Comparison of ENCODE assay signal across 10 cellular contexts in the genomic region with DNA sequence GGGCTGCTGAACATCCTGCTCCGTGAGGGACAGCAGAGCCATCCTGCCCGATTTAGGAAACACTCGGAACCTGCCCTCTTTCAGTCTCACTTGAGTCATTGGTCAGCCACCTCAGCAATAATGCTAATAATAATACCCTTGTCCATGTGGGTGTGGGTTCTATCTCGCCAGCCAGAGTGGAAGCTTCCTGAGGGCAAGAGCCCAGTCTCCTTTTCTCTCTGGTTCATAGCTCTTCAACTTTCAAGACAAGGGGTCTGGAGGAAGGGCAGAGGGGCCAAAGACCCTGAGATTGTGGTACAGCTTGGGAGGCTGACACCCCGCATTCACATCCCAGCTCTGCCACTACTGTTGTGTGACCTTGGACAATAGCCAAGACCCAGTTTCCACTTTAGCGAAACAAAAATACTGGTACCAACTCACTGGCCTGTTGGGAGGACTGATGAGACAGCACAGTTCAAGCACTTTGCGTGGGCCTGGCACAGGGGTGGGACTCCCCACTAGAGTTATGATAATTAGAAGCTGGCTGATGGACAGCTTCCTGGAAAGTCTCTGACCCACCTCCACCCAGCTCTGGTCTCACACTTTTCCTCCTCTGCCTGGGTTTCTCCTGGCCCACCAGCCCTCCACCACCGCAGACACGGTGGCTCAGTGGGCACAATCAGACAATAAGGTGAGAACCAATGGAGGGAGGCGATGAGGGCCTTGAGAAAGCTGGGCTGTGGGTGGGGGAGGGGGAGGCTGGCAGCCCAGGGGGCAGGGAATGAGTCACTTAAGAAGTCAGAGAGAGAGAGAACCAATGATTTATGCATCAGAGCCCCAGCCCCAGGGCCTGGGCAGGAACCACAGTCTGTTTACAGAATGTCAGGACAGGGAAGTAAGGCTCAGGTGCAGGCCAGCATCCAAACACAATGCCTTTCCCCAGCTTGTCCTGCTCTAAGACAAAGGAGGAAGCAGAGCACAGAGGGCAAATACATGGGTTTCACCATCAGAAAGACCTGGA. TPM values are rescaled to one million over a fixed set of nuclear protein-coding genes. Genes with fewer than 3 reads are reported as not detected.
A peak's percentile ranks its signal among the peaks of the same experiment; 100 is the strongest.
DNase-seq lines count a peak whose midpoint lies in the region; ATAC-seq and TF ChIP-seq lines count a peak whose summit lies in the region.
"Had no signal": no experiment of that assay in that cellular context is flagged by ENCODE, and none has a peak within 500 bp of the region (broad histone marks: within the 10 kb centered on the region; RNA-seq: fewer than 3 reads in every experiment).

No MANE protein-coding gene starts in this region.

- no peak overlapping the region for H3K9ac ChIP-seq in Loucy (ENCODE audit: low read depth, low read length, poor library complexity, severe bottlenecking)

- H4K20me1 ChIP-seq in Loucy (ENCODE audit: insufficient read depth, low read length, poor library complexity, severe bottlenecking), result no peaks in the 10 kb centered on the region

- peak overlapping the region; percentile 9 for H3K4me2 ChIP-seq in Loucy (ENCODE audit: low read depth, low read length, poor library complexity, severe bottlenecking)

- H2AFZ ChIP-seq in Loucy (ENCODE audit: low read length), result 0 out of 2 replicates have a peak overlapping the region, but pooled peaks have one; percentile 10

- TF ChIP-seq CTCF in Loucy (conservative IDR thresholded peaks at IDR 0.05; ENCODE audit: low read length) (no peak), cardiac fibroblast (IDR thresholded peaks at IDR 0.05; ENCODE audit: low read depth, low read length) (no peak), lower lobe of right lung (IDR thresholded peaks at IDR 0.05) (no peak), omental fat pad (IDR thresholded peaks at IDR 0.05) (no peak)

- H3K27me3 ChIP-seq in Loucy (ENCODE audit: insufficient read depth, low read length, poor library complexity, severe bottlenecking), result no peaks in the 10 kb centered on the region
- H3K27me3 ChIP-seq in lower lobe of right lung (ENCODE audit: low read depth), result peaks cover 6% of the 10 kb centered on the region

- no peaks in the 10 kb centered on the region for H3K9me3 ChIP-seq in Loucy (ENCODE audit: insufficient read depth, low read depth, low read length)
- no peaks in the 10 kb centered on the region for H3K9me3 ChIP-seq in lower lobe of right lung
- H3K9me3 ChIP-seq: thoracic aorta had no signal

- H3K9me2 ChIP-seq in Loucy (replicated peaks; ENCODE audit: low read depth, low read length), result no peaks in the 10 kb centered on the region

- H3F3A ChIP-seq in Loucy (ENCODE audit: low read depth), result no peaks in the 10 kb centered on the region

- H3K36me3 ChIP-seq in Loucy (ENCODE audit: insufficient read depth, low read length) (no peaks in the 10 kb centered on the region), lower lobe of right lung (no peaks in the 10 kb centered on the region)
- H3K36me3 ChIP-seq: thoracic aorta had no signal

- no peak overlapping the region for H3K4me3 ChIP-seq in Loucy (ENCODE audit: low read length, poor library complexity, severe bottlenecking)
- no peak overlapping the region for H3K4me3 ChIP-seq in cardiac fibroblast (replicated peaks in 1 of 2; ENCODE audit: low read depth in 2 of 2, low read length in 2 of 2)
- no peak overlapping the region for H3K4me3 ChIP-seq in lower lobe of right lung
- H3K4me3 ChIP-seq: thoracic aorta had no signal

- peaks cover 10% of the 10 kb centered on the region for H3K4me1 ChIP-seq in Loucy (ENCODE audit: insufficient read depth, low read length, poor library complexity, severe bottlenecking)
- H3K4me1 ChIP-seq in lower lobe of right lung, result no peaks in the 10 kb centered on the region

- ATAC-seq in lower lobe of right lung, result no peak
- no peak for ATAC-seq in omental fat pad (ENCODE audit: low FRiP score)

- H3K79me2 ChIP-seq in Loucy (ENCODE audit: insufficient read depth, low read length), result no peaks in the 10 kb centered on the region

- intact Hi-C loops in lower lobe of right lung (cut with DNase I), result no loop called here

- DNase-seq in Caki2 (ENCODE audit: low read depth), result peak; percentile 61
- DNase-seq in cardiac fibroblast (ENCODE audit: low read depth in 2 of 2), result peak; percentile 21 to 44
- peak; percentile 36 for DNase-seq in lower lobe of right lung
- DNase-seq in NCI-H146 treated with DMSO at 0.1 percent for 48 hours (lab: John Stamatoyannopoulos, UW; ENCODE audit: unreplicated experiment), result no peak
- DNase-seq in activated CD4-positive, alpha-beta T cell treated with anti-CD3 and anti-CD28 coated beads for 4 hours, result no peak
- DNase-seq in omental fat pad (ENCODE audit: low spot score), result no peak
- DNase-seq in activated CD4-positive, alpha-beta T cell treated with anti-CD3 and anti-CD28 coated beads, Interleukin-2, amount 50 U/mL, for 1 hour, result no peak

- in situ Hi-C loops in Caki2 (cut with HindIII; ENCODE audit: low pct_unique_long_range_greater_than_20kb, low sequenced_read_pairs), result no loop called here

- no peak overlapping the region for H3K27ac ChIP-seq in lower lobe of right lung
- H3K27ac ChIP-seq: thoracic aorta had no signal

RNA-seq across cellular contexts. Expression of a gene that starts 9.6 kb away (rescaled TPM):
- not detected in 2 replicates for total RNA-seq in Caki2 (2014; rRNA removed; shearing (Covaris generic); ENCODE audit: low replicate concordance)
- total RNA-seq in lower lobe of right lung (2.9 TPM), omental fat pad (1 to 10 TPM in 3 of 4 donors, under 1 TPM in 1; 0.36 to 6.1 (median 3.1) TPM)

RNA-seq across cellular contexts. Expression of a gene that starts 51.1 kb away (rescaled TPM):
- total RNA-seq in Caki2 (2014; rRNA removed; shearing (Covaris generic); ENCODE audit: low replicate concordance), result 3.2 and 3.4 TPM in 2 replicates
- total RNA-seq in lower lobe of right lung (5.1 TPM), omental fat pad (1 to 10 TPM; 1.9 to 3.5 (median 2.8) TPM)

RNA-seq across cellular contexts. Expression of a gene that starts 56.5 kb away (rescaled TPM):
- total RNA-seq in Caki2 (2014; rRNA removed; shearing (Covaris generic); ENCODE audit: low replicate concordance), result not detected in 2 replicates
- total RNA-seq in lower lobe of right lung, result not detected
- total RNA-seq in omental fat pad, result not detected
- total RNA-seq: activated T-helper 1 cell treated with anti-CD3 and anti-CD28 coated beads, Interleukin-12 subunit alpha, Interleukin-12 subunit beta, Interleukin-2, Interleukin-4 antibody, amounts not matched to agents 30 ng/mL and 10 ng/mL and 1 ng/mL, durations not matched to agents 14 hours and 24 hours and 36 hours had no signal

Comparison
In these comparisons a context has a peak if more than half of its experiments do, and no peak if none do; other contexts are left out.
1. DNase-seq: peak in Caki2 (single experiment), cardiac fibroblast (2 of 2) and lower lobe of right lung (single experiment); none in NCI-H146 treated with DMSO at 0.1 percent for 48 hours (single experiment), activated CD4-positive, alpha-beta T cell treated with anti-CD3 and anti-CD28 coated beads for 4 hours (0 of 2), omental fat pad (single experiment) and activated CD4-positive, alpha-beta T cell treated with anti-CD3 and anti-CD28 coated beads, Interleukin-2, amount 50 U/mL, for 1 hour (single experiment).